20 cellular contexts compared by ENCODE assay signal in the genomic region with DNA sequence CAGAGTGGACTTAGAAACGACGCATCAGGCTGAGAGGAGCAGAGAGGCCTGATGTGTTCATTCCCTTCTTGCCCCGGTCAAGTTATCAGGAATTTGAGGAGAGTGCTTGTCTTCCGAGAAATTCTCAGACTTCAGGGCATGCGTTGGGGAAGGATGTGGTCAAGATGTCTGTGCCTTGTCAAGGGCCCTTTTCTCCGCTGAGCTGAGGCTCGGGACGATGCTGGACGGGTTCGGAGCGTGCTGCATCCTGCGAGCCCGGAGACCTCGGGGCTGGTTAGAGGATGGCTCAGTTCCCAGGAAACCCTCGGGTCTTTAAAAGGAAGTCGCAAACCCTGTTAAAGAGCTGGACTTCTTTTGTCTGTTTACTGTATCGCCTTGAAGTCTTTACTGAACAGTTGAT.
A peak's percentile ranks its signal among the peaks of the same experiment; 100 is the strongest.
DNase-seq lines count a peak whose midpoint lies in the region; TF ChIP-seq lines count a peak whose summit lies in the region.
"Had no signal": no experiment of that assay in that cellular context is flagged by ENCODE, and none has a peak within 500 bp of the region (broad histone marks: within the 10 kb centered on the region; RNA-seq: fewer than 3 reads in every experiment).

No MANE protein-coding gene starts in this region.

- no peaks in the 10 kb centered on the region for H3K27me3 ChIP-seq in osteoblast (ENCODE audit: insufficient read depth, low read length)
- H3K27me3 ChIP-seq: BE2C had no signal

- no peak overlapping the region for H2AFZ ChIP-seq in osteoblast (ENCODE audit: low read length)

- no peak overlapping the region for H3K27ac Mint-ChIP-seq in MCF 10A (ENCODE audit: low read depth, unreplicated experiment)
- H3K27ac Mint-ChIP-seq: CD4-positive, alpha-beta memory T cell; HFFc6 had no signal

- H3K4me2 ChIP-seq in osteoblast (ENCODE audit: insufficient read depth, low read length) = no peak overlapping the region

- H3K27ac ChIP-seq in coronary artery (no peak overlapping the region), osteoblast (ENCODE audit: low read depth, low read length) (no peak overlapping the region)
- H3K27ac ChIP-seq: 22Rv1, SK-N-MC had no signal

- peaks cover 3% of the 10 kb centered on the region for H3K9me3 ChIP-seq in osteoblast (ENCODE audit: low read depth, low read length)
- H3K9me3 ChIP-seq: BE2C had no signal

- no peaks in the 10 kb centered on the region for H3K36me3 Mint-ChIP-seq in MCF 10A (ENCODE audit: insufficient read depth, unreplicated experiment)
- H3K36me3 Mint-ChIP-seq: CD4-positive, alpha-beta memory T cell had no signal

- no peak overlapping the region for H3K4me3 ChIP-seq in coronary artery
- H3K4me3 ChIP-seq in osteoblast (ENCODE audit: insufficient read depth, low read length) = no peak overlapping the region
- H3K4me3 ChIP-seq: SK-N-MC had no signal

- H3K9me3 Mint-ChIP-seq in MCF 10A (ENCODE audit: unreplicated experiment) = peaks cover 13% of the 10 kb centered on the region

- DNase-seq in DMS79 treated with DMSO at 0.1 percent for 48 hours (lab: John Stamatoyannopoulos, UW) (peak; percentile 7), DMS79 (lab: John Stamatoyannopoulos, UW) (no peak), KG1 (lab: John Stamatoyannopoulos, UW) (peak; percentile 23), coronary artery (ENCODE audit: low spot score) (peak; percentile 43), osteoblast (ENCODE audit: insufficient read length, low spot score, missing footprints) (peak; percentile 17), AML-193 (lab: John Stamatoyannopoulos, UW) (no peak), MCF 10A (ENCODE audit: unreplicated experiment) (no peak), NCI-H748 treated with DMSO at 0.1 percent for 48 hours (lab: John Stamatoyannopoulos, UW) (no peak)
- DNase-seq: BE2C; Calu3; CD4-positive, alpha-beta memory T cell; DMS53; HFFc6; Karpas-422; MM.1S; NCI-H2081 treated with DMSO at 0.1 percent for 48 hours; NK-92 treated with Interleukin-12 subunit alpha and Interleukin-12 subunit beta, amount 100 ng/mL, for 24 hours; Right ventricle myocardium superior had no signal

- no peaks in the 10 kb centered on the region for H3K79me2 ChIP-seq in osteoblast (ENCODE audit: insufficient read depth, low read length)

- no peak overlapping the region for H3K4me3 Mint-ChIP-seq in MCF 10A (ENCODE audit: unreplicated experiment)
- H3K4me3 Mint-ChIP-seq: HFFc6 had no signal

- POLR2A ChIA-PET in MCF 10A (lab: Yijun Ruan, JAX) = interaction anchor here (0.8 to 1.4 kb wide), 2 partner anchors 19 to 325 kb away, joined by 3 to 4 read pairs; a partner anchor contains a TSS

- H3K36me3 ChIP-seq in osteoblast (ENCODE audit: insufficient read depth, low read length) = no peaks in the 10 kb centered on the region
- H3K36me3 ChIP-seq: BE2C had no signal

- no TSS peak for BruUV-seq in MCF 10A (replicated peaks; lab: Mats Ljungman, UMichigan)

- H4K20me1 ChIP-seq in osteoblast (ENCODE audit: insufficient read depth, low read length) = no peaks in the 10 kb centered on the region

- H3K27me3 Mint-ChIP-seq in MCF 10A (ENCODE audit: insufficient read depth, unreplicated experiment) = no peaks in the 10 kb centered on the region

- CTCF ChIA-PET in MCF 10A (lab: Yijun Ruan, JAX) = interaction anchor here (2.7 kb wide), 1 partner anchor 9 kb away, joined by 11 read pairs; no protein-coding TSS in a partner anchor

- TF ChIP-seq CTCF in coronary artery (IDR thresholded peaks at IDR 0.05) = no peak
- TF ChIP-seq CTCF in osteoblast (IDR thresholded peaks at IDR 0.05; ENCODE audit: extremely low read depth, low read depth, low read length) = no peak
- no peak for TF ChIP-seq CTCF in MCF 10A (IDR thresholded peaks at IDR 0.05; ENCODE audit: unreplicated experiment)

- no peaks in the 10 kb centered on the region for H3K4me1 Mint-ChIP-seq in MCF 10A (ENCODE audit: insufficient read depth, unreplicated experiment)

- H3K4me1 ChIP-seq in osteoblast (ENCODE audit: insufficient read depth, low read length) = no peaks in the 10 kb centered on the region
- H3K4me1 ChIP-seq: BE2C had no signal

- intact Hi-C loops in MCF 10A (cut with micrococcal nuclease) = no loop called here

Comparison
In these comparisons a context has a peak if more than half of its experiments do, and no peak if none do; other contexts are left out.
1. DNase-seq: peak in DMS79 treated with DMSO at 0.1 percent for 48 hours (single experiment), KG1 (single experiment), coronary artery (single experiment) and osteoblast (single experiment); none in DMS79 (single experiment), AML-193 (0 of 2), MCF 10A (single experiment) and NCI-H748 treated with DMSO at 0.1 percent for 48 hours (single experiment).